ENCODE assay signal across 17 cellular contexts in the genomic region with DNA sequence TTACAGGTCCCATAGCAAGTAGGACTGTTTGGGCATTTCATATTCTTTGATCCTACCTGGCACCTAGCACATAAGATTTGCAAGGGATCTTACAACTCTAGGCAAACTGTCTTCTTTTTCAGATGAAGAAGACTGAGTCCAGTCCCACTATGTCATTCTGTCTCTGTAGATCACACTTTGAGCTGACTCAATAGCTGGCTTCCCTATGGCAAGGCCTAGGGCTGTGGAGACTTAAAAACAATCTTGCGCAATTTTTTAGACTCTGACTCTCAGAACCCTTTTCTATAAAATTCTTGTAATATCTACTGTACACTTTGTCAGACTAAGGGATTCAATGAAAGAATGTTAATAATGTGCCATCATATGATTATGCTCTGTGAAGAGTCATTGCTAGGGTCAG. TPM values are rescaled to one million over a fixed set of nuclear protein-coding genes. Genes with fewer than 3 reads are reported as not detected.
"Had no signal": no experiment of that assay in that cellular context is flagged by ENCODE, and none has a peak within 500 bp of the region (broad histone marks: within the 10 kb centered on the region; RNA-seq: fewer than 3 reads in every experiment).

No MANE protein-coding gene starts in this region.

- H3K4me3 Mint-ChIP-seq: activated CD8-positive, alpha-beta T cell treated with anti-CD3 and anti-CD28 coated beads, Interleukin-2, amount 10 ng/mL, durations not matched to agents 7 days and 5 days; nephron; stimulated activated naive CD8-positive, alpha-beta T cell treated with anti-CD3 and anti-CD28 coated beads, Interleukin-15, amount 100 ng/mL, for 72 hours had no signal

- H3K27me3 ChIP-seq: colonic mucosa, gastroesophageal sphincter, vagina had no signal

- H3K27ac Mint-ChIP-seq: activated CD8-positive, alpha-beta T cell treated with anti-CD3 and anti-CD28 coated beads, Interleukin-2, amount 10 ng/mL, durations not matched to agents 7 days and 5 days; nephron had no signal

- H3K4me1 Mint-ChIP-seq: nephron; stimulated activated naive CD8-positive, alpha-beta T cell treated with anti-CD3 and anti-CD28 coated beads, Interleukin-15, amount 100 ng/mL, for 72 hours had no signal

- ATAC-seq: activated CD8-positive, alpha-beta T cell treated with anti-CD3 and anti-CD28 coated beads, Interleukin-2, amount 10 ng/mL, durations not matched to agents 7 days and 5 days; gastroesophageal sphincter; left ventricle myocardium superior; stimulated activated naive CD8-positive, alpha-beta T cell treated with anti-CD3 and anti-CD28 coated beads, Interleukin-15, amount 100 ng/mL, for 72 hours had no signal

- H3K4me1 ChIP-seq: colonic mucosa, gastroesophageal sphincter, vagina had no signal

- DNase-seq: activated CD4-positive, alpha-beta T cell treated with anti-CD3 and anti-CD28 coated beads for 4 hours; activated CD8-positive, alpha-beta memory T cell treated with anti-CD3 and anti-CD28 coated beads, Interleukin-2, amount 50 U/mL, for 48 hours; activated CD8-positive, alpha-beta T cell treated with anti-CD3 and anti-CD28 coated beads, Interleukin-2, amount 10 ng/mL, durations not matched to agents 7 days and 5 days; colonic mucosa; kidney; left ventricle myocardium superior; mesenchymal stem cell; stimulated activated CD4-positive, alpha-beta T cell treated with anti-CD3 and anti-CD28 coated beads, Interleukin-4, amount 100 ng/mL, for 1 hour; stimulated activated naive CD8-positive, alpha-beta T cell treated with anti-CD3 and anti-CD28 coated beads, Interleukin-15, amount 100 ng/mL, for 72 hours; T-helper 9 cell had no signal

- H3K9me3 Mint-ChIP-seq: stimulated activated naive CD8-positive, alpha-beta T cell treated with anti-CD3 and anti-CD28 coated beads, Interleukin-15, amount 100 ng/mL, for 72 hours had no signal

- H3K36me3 ChIP-seq: colonic mucosa, gastroesophageal sphincter, thoracic aorta, vagina had no signal

- H3K9me3 ChIP-seq: colonic mucosa, gastroesophageal sphincter, thoracic aorta, vagina had no signal

- H3K4me3 ChIP-seq: colonic mucosa, gastroesophageal sphincter, thoracic aorta, vagina had no signal

- H3K27ac ChIP-seq: colonic mucosa, gastroesophageal sphincter, thoracic aorta, vagina, VCaP had no signal

RNA-seq across cellular contexts. Expression of gene OTC, which starts 26.7 kb away (rescaled TPM):
- total RNA-seq: activated CD8-positive, alpha-beta T cell treated with anti-CD3 and anti-CD28 coated beads, Interleukin-2, amount 10 ng/mL, durations not matched to agents 7 days and 5 days; astrocyte; cardiac septum; kidney; left ventricle myocardium superior had no signal
